In the genomic region with DNA sequence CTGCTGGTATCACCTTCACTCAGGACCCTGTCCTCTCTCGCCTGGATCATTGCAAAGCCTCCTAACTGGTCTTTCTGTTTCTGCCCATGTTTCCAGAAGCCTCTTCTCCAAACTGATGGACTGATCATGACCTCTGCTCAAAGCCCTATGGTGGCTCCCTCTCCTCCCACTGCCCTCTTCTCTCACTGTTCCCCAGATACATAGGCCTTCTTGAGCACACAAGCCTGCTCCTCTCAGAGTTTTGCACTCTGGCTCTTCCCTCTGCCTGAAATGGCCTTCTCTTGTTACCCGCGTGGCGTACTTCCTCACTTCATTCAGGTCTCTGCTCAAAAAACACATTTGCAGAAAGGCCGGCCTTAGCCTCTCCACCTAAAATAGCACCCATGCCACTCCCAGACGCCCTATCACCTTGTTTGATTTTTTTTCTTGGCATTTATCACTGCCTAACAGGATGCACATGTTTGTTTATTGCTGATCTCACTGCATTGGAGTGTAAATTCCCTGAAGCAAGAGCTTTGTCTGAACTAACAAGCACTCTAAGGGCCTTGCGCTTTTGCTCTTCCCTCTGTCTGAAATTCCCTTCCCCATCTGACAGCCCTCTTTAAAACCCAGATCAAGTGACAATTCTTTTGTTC, we compare ENCODE assay signal across 1 cellular context.
TF ChIP-seq lines count a peak whose summit lies in the region.

No MANE protein-coding gene starts in this region.

TF ChIP-seq in liver, 16 proteins besides CTCF, POLR2A, EP300 and RAD21 (continued from another document):
- TF ChIP-seq, protein P1, sequence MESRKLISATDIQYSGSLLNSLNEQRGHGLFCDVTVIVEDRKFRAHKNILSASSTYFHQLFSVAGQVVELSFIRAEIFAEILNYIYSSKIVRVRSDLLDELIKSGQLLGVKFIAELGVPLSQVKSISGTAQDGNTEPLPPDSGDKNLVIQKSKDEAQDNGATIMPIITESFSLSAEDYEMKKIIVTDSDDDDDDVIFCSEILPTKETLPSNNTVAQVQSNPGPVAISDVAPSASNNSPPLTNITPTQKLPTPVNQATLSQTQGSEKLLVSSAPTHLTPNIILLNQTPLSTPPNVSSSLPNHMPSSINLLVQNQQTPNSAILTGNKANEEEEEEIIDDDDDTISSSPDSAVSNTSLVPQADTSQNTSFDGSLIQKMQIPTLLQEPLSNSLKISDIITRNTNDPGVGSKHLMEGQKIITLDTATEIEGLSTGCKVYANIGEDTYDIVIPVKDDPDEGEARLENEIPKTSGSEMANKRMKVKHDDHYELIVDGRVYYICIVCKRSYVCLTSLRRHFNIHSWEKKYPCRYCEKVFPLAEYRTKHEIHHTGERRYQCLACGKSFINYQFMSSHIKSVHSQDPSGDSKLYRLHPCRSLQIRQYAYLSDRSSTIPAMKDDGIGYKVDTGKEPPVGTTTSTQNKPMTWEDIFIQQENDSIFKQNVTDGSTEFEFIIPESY (IDR thresholded peaks at IDR 0.05), result peak; percentile 91
- TF ChIP-seq HNF4G (IDR thresholded peaks at IDR 0.05) (peak; percentile 16), JUND (IDR thresholded peaks at IDR 0.05) (peak; percentile 96 to 97), EGR1 (IDR thresholded peaks at IDR 0.05; ENCODE audit: low read depth in 2 of 2) (no peak), GABPA (IDR thresholded peaks at IDR 0.05 in 1 of 2, conservative IDR thresholded peaks at IDR 0.05 in 1 of 2) (peak in 1 of 2 donors; percentile 44), FOXA1 (IDR thresholded peaks at IDR 0.05) (peak; percentile 73), FOXA2 (IDR thresholded peaks at IDR 0.05) (peak; percentile 81)
- TF ChIP-seq, protein P2, sequence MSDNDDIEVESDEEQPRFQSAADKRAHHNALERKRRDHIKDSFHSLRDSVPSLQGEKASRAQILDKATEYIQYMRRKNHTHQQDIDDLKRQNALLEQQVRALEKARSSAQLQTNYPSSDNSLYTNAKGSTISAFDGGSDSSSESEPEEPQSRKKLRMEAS (IDR thresholded peaks at IDR 0.05), result no peak
TF ChIP-seq in liver: peak in this region for 12.
